In the genomic region with DNA sequence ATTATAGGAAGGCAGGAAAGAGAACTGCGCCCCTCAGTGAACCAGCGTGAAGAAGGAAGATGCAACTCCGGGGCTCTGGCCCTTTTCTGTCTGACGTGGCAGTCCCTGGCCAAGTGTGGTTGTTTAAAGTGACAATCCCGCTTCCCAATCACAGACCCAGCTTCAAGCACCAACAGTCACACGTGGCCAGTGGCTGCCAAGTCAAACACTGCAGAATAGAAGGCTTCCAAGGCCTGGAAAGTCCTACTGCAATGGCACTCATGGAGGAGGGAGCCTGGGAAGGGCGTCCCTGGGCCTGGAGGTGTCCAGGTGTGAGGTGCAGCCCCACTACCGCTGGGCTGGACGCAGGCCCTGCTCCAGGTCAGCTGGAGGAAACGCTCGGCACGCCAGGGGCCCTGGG, we compare ENCODE assay signal across 1 cellular context.
TF ChIP-seq lines count a peak whose summit lies in the region.

No MANE protein-coding gene starts in this region.

TF ChIP-seq in H1, 55 proteins besides CTCF, POLR2A, EP300 and RAD21:
- TF ChIP-seq TEAD4 (IDR thresholded peaks at IDR 0.05; ENCODE audit: low read depth, low read length) (no peak), MAFK (IDR thresholded peaks at IDR 0.05; ENCODE audit: low read depth, low read length) (no peak), CEBPB (IDR thresholded peaks at IDR 0.05; ENCODE audit: low read depth, low read length) (no peak), ZNF274 (IDR thresholded peaks at IDR 0.05; ENCODE audit: borderline replicate concordance, extremely low read depth, low read length) (no peak)
